Comparison of ENCODE assay signal across 1 cellular context in the genomic region with DNA sequence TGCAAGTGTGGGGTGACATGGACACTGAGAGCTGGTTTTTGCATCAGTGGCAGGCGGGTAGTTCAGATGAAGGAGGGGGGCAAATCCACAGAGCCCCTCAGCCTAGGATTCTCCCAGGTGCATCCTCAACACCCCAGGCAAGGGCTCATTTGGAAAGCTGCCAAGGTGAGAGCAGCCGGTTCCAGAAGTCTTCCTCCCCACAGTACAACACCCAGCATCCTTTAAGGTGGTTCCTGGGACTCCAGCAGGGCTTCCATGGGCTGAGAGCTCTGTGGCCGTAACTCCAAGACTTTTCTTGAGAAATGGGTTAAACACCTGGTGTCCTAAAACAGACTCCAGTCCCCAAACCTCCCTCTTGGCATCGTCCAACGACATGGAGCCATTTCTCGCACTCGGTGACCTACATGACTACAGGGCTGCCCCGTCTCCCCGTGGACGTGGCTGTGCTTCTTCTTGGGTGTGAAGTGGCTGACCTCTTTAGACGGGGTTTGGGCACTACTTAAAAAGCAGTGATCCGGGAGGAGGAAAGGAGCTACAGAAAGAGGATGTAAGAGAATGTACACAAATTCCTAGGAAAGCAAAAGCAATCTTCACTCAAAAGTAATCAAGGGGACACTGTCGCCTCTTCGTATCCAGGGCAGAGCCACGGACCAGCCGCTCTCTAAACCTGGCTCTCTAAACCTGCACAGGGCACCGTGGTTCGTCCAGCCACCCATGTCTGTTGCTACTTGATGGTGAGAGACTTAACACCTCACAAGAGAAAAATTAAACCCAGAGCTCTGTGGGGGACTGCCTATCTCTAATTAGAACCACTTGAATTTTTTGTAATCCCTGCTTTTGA.
TF ChIP-seq lines count a peak whose summit lies in the region.

No MANE protein-coding gene starts in this region.

TF ChIP-seq in endothelial cell of umbilical vein, 7 proteins besides CTCF, POLR2A, EP300 and RAD21:
- TF ChIP-seq MYC (IDR thresholded peaks at IDR 0.05; ENCODE audit: low read depth, low read length): no peak
- TF ChIP-seq, protein P1, sequence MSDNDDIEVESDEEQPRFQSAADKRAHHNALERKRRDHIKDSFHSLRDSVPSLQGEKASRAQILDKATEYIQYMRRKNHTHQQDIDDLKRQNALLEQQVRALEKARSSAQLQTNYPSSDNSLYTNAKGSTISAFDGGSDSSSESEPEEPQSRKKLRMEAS (IDR thresholded peaks at IDR 0.05; ENCODE audit: insufficient read depth, insufficient read length): no peak
- TF ChIP-seq JUN (IDR thresholded peaks at IDR 0.05; ENCODE audit: borderline replicate concordance, insufficient read depth, insufficient read length, low read depth): no peak
- TF ChIP-seq FOS (IDR thresholded peaks at IDR 0.05; ENCODE audit: borderline replicate concordance, insufficient read depth, low read length): no peak
- no peak for TF ChIP-seq EZH2 (IDR thresholded peaks at IDR 0.05; ENCODE audit: borderline replicate concordance, low read depth, low read length, severe bottlenecking)
- no peak for TF ChIP-seq POLR2AphosphoS5 (IDR thresholded peaks at IDR 0.05; ENCODE audit: insufficient read depth, low read depth, low read length)
- no peak for TF ChIP-seq GATA2 (IDR thresholded peaks at IDR 0.05; ENCODE audit: insufficient read depth, insufficient read length, low read depth, low read length)
